ENCODE assay signal across 1 cellular context in the genomic region with DNA sequence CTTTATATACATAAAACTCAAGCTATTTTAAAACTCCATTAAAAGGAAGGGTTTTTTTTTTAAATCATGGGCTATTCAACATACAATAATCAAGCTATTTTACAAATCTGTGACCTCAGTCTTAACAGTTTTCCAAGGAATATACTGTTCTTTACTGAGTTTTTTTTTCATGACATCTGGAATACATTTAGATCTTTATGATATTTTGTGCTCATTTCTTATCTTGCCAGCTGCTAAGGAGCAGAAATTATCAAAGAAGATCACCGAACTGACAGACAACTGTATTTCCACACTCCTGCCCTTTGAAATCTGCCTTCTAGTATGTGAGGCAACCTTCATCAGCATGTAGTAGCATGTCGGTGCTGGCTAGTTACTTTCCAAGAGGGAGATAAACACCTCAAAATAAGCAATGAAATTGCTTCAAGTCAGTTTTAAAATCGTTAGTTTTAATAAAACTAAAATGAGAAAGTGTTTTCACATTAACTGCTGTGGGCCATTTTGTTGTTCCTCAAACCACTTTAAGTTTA.
TF ChIP-seq lines count a peak whose summit lies in the region.

No MANE protein-coding gene starts in this region.

TF ChIP-seq in SK-N-SH, 30 proteins besides CTCF, POLR2A, EP300 and RAD21 (continued from another document):
- TF ChIP-seq, protein P1, sequence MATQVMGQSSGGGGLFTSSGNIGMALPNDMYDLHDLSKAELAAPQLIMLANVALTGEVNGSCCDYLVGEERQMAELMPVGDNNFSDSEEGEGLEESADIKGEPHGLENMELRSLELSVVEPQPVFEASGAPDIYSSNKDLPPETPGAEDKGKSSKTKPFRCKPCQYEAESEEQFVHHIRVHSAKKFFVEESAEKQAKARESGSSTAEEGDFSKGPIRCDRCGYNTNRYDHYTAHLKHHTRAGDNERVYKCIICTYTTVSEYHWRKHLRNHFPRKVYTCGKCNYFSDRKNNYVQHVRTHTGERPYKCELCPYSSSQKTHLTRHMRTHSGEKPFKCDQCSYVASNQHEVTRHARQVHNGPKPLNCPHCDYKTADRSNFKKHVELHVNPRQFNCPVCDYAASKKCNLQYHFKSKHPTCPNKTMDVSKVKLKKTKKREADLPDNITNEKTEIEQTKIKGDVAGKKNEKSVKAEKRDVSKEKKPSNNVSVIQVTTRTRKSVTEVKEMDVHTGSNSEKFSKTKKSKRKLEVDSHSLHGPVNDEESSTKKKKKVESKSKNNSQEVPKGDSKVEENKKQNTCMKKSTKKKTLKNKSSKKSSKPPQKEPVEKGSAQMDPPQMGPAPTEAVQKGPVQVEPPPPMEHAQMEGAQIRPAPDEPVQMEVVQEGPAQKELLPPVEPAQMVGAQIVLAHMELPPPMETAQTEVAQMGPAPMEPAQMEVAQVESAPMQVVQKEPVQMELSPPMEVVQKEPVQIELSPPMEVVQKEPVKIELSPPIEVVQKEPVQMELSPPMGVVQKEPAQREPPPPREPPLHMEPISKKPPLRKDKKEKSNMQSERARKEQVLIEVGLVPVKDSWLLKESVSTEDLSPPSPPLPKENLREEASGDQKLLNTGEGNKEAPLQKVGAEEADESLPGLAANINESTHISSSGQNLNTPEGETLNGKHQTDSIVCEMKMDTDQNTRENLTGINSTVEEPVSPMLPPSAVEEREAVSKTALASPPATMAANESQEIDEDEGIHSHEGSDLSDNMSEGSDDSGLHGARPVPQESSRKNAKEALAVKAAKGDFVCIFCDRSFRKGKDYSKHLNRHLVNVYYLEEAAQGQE (IDR thresholded peaks at IDR 0.05; ENCODE audit: low read depth, low read length), result no peak
